In the genomic region with DNA sequence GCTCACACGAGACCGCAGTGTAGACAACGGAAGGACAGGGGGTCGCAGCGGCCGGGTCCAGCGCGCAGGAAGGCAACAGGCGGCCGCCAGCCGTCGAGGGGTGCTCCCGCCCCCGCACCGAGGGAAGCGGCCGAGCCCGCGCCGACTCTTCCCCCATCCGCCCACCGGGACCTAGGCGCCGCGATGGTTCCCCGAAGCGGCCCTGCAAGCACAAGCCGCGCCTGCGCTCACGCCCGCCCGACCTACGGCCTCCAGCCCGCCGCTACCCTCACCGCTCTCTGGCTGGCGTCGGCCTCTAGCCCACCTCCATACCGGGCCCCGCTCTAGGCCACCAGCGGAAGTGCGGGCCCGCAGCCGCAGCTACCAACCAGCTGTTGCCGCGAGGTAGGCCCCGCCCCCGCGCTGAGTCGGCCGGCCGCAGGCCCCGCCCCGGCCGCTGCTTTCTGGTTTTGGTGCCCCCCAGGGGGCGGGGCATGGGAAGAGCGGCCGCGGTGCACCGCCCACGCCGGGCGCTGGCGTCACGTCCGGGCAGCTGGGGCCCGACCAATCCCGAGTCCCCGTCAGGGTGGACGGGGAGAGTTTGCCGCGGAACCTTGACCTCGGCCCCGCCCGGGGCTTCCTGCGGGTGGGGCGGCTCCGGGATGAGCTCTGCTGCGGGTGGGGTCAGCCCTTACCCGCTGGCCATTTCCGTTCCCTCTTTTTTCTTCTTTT, we compare ENCODE assay signal across 8 cellular contexts. TPM values are rescaled to one million over a fixed set of nuclear protein-coding genes. Genes with fewer than 3 reads are reported as not detected.
A peak's percentile ranks its signal among the peaks of the same experiment; 100 is the strongest.
DNase-seq lines count a peak whose midpoint lies in the region; ATAC-seq lines count a peak whose summit lies in the region.

SETX (minus strand) TSS at position 342 of the 711 bp plus-strand sequence. CDS start 5,558 bp downstream, outside the sequence.

- no peaks in the 10 kb centered on the region for H3K27me3 Mint-ChIP-seq in effector memory CD8-positive, alpha-beta T cell
- no peaks in the 10 kb centered on the region for H3K27me3 Mint-ChIP-seq in memory B cell

- peaks cover 58% of the 10 kb centered on the region for H3K36me3 Mint-ChIP-seq in effector memory CD8-positive, alpha-beta T cell (ENCODE audit: insufficient read depth)
- peaks cover 19% of the 10 kb centered on the region for H3K36me3 Mint-ChIP-seq in memory B cell

- peak within 1 kb of the TSS; percentile 95 for H3K4me3 Mint-ChIP-seq in effector memory CD8-positive, alpha-beta T cell
- H3K4me3 Mint-ChIP-seq in memory B cell: peak within 1 kb of the TSS; percentile 90

- in situ Hi-C loops in Caki2 (cut with HindIII; ENCODE audit: low pct_unique_long_range_greater_than_20kb, low sequenced_read_pairs): no loop called here

- peaks cover 30 to 32% of the 10 kb centered on the region in 2 donors for H3K4me1 Mint-ChIP-seq in effector memory CD8-positive, alpha-beta T cell (ENCODE audit: low read depth in 2 of 2)
- H3K4me1 Mint-ChIP-seq in memory B cell: peaks cover 32% of the 10 kb centered on the region

- peak within 1 kb of the TSS; percentile 98 for H3K27ac Mint-ChIP-seq in effector memory CD8-positive, alpha-beta T cell
- H3K27ac Mint-ChIP-seq in memory B cell: peak within 1 kb of the TSS; percentile 99

- no peaks in the 10 kb centered on the region for H3K9me3 Mint-ChIP-seq in effector memory CD8-positive, alpha-beta T cell
- no peaks in the 10 kb centered on the region for H3K9me3 Mint-ChIP-seq in memory B cell

- DNase-seq in Caki2 (ENCODE audit: low read depth) (peak; percentile 98), HUDEP-2 (lab: John Stamatoyannopoulos, UW; ENCODE audit: unreplicated experiment in 76 of 76) (peak; percentile 22 to 98 (median 95)), NOMO-1 treated with dmso at 0.1 percent for 144 hours (lab: John Stamatoyannopoulos, UW; ENCODE audit: unreplicated experiment) (peak; percentile 96), memory B cell (ENCODE audit: low spot score in 2 of 2) (peak; percentile 80 to 87)
- DNase-seq in activated CD8-positive, alpha-beta memory T cell treated with anti-CD3 and anti-CD28 coated beads for 48 hours (ENCODE audit: low read depth in 2 of 3, low spot score in 2 of 3): peak; percentile 92 to 97 (median 97)
- DNase-seq in effector memory CD8-positive, alpha-beta T cell: peak; percentile 81 to 87 (median 85)
- peak; percentile 92 for DNase-seq in stimulated activated CD8-positive, alpha-beta memory T cell treated with anti-CD3 and anti-CD28 coated beads, Interleukin-12 subunit alpha, Interleukin-12 subunit beta, amount 100 ng/mL, for 1 hour (ENCODE audit: low read depth)

- ATAC-seq in GM21390 (IDR thresholded peaks at IDR 0.05; ENCODE audit: unreplicated experiment) (peak; percentile 88), memory B cell (ENCODE audit: low read depth) (peak; percentile 83)
- peak; percentile 82 for ATAC-seq in effector memory CD8-positive, alpha-beta T cell (replicated peaks)

RNA-seq across cellular contexts. Expression of gene SETX, which starts in this region (rescaled TPM):
- total RNA-seq in Caki2 (2014; rRNA removed; shearing (Covaris generic); ENCODE audit: low replicate concordance): 8.5 and 10.8 TPM in 2 replicates

Comparison
In these comparisons a context has a peak if more than half of its experiments do, and no peak if none do; other contexts are left out.
1. Peak in every context shown above with its lines: DNase-seq and ATAC-seq.